Comparison of ENCODE assay signal across 14 cellular contexts in the genomic region with DNA sequence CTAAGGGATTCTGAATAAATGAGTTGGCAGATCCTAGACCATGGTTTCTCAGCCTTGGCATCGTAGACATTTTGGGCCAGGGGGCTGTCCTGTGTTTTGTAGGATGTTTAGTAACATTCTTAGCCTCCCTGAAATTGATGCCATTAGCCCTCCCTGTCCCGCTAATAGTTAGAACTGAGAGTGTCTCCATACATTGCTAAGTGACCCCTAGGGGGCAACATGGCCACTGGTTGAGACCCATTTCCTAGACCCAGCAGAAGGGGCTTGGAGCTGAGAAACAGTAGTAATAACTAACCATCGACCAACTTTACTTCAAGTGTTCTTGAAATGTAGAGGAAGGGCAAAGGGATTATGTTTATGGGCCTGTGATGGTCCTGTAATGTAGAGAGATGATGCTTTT. TPM values are rescaled to one million over a fixed set of nuclear protein-coding genes. Genes with fewer than 3 reads are reported as not detected.
DNase-seq lines count a peak whose midpoint lies in the region; ATAC-seq and TF ChIP-seq lines count a peak whose summit lies in the region.
"Had no signal": no experiment of that assay in that cellular context is flagged by ENCODE, and none has a peak within 500 bp of the region (broad histone marks: within the 10 kb centered on the region; RNA-seq: fewer than 3 reads in every experiment).

No MANE protein-coding gene starts in this region.

- intact Hi-C loops in CD8-positive, alpha-beta T cell (cut with DNase I, micrococcal nuclease) = no loop called here

- peaks cover 25% of the 10 kb centered on the region for H3K36me3 Mint-ChIP-seq in CD8-positive, alpha-beta T cell
- peaks cover 6% of the 10 kb centered on the region for H3K36me3 Mint-ChIP-seq in glutamatergic neuron (ENCODE audit: unreplicated experiment)

- no peak overlapping the region for H2AFZ ChIP-seq in SU-DHL-6 (ENCODE audit: low read depth, low read length, severe bottlenecking)

- H3K4me1 ChIP-seq in CD8-positive, alpha-beta T cell (ENCODE audit: insufficient read depth, low read length) = peaks cover 33% of the 10 kb centered on the region

- H3K9me2 ChIP-seq in SU-DHL-6 (replicated peaks; ENCODE audit: insufficient read depth, low read length) = no peaks in the 10 kb centered on the region

- no peak for DNase-seq in CD8-positive, alpha-beta T cell
- DNase-seq in glutamatergic neuron (peak; percentile 30), hepatic stellate cell (ENCODE audit: low spot score) (no peak), GDM1 (lab: John Stamatoyannopoulos, UW) (no peak), HuH-7.5 (ENCODE audit: low spot score) (no peak)
- DNase-seq: aorta, immature natural killer cell, Kasumi-1, nucleus accumbens, substantia nigra had no signal

- peaks cover 5% of the 10 kb centered on the region for H3K36me3 ChIP-seq in CD8-positive, alpha-beta T cell (ENCODE audit: insufficient read depth, low read length)
- H3K36me3 ChIP-seq in SU-DHL-6 (ENCODE audit: low read length) = no peaks in the 10 kb centered on the region

- H3K9me3 ChIP-seq in CD8-positive, alpha-beta T cell (ENCODE audit: low read length) = no peaks in the 10 kb centered on the region
- H3K9me3 ChIP-seq in SU-DHL-6 (ENCODE audit: insufficient read depth, low read length) = no peaks in the 10 kb centered on the region

- no peak overlapping the region for H3K27ac ChIP-seq in CD8-positive, alpha-beta T cell (ENCODE audit: low read depth, low read length)
- H3K27ac ChIP-seq in SU-DHL-6 (ENCODE audit: low read depth, low read length) = no peak overlapping the region

- POLR2A ChIA-PET in CD8-positive, alpha-beta T cell (lab: Charles Lee) = interaction anchor here (0.9 to 1.3 kb wide), 2 partner anchors 42 to 86 kb away, joined by 3 read pairs; no protein-coding TSS in a partner anchor

- peaks cover 97% of the 10 kb centered on the region for H3K79me2 ChIP-seq in SU-DHL-6 (ENCODE audit: insufficient read depth, low read length)

- no peak overlapping the region for H3K4me3 ChIP-seq in CD8-positive, alpha-beta T cell (ENCODE audit: low read depth, low read length)
- no peak overlapping the region for H3K4me3 ChIP-seq in GM12875 (ENCODE audit: low read depth, low read length)
- H3K4me3 ChIP-seq in SU-DHL-6 (ENCODE audit: insufficient read depth, low read length, poor library complexity, severe bottlenecking) = no peak overlapping the region
- H3K4me3 ChIP-seq: SK-N-MC had no signal

- peak overlapping the region; percentile 66 for H3K27ac Mint-ChIP-seq in CD8-positive, alpha-beta T cell
- H3K27ac Mint-ChIP-seq in glutamatergic neuron (ENCODE audit: unreplicated experiment) = no peak overlapping the region

- TF ChIP-seq CTCF in CD8-positive, alpha-beta T cell (IDR thresholded peaks at IDR 0.05) = no peak
- TF ChIP-seq CTCF in GM12875 (IDR thresholded peaks at IDR 0.05; ENCODE audit: borderline replicate concordance, insufficient read depth, low read depth, low read length) (peak; percentile 31; the same call in 1 of the 2 replicates), SU-DHL-6 (IDR thresholded peaks at IDR 0.05; ENCODE audit: insufficient read depth, low read length, poor library complexity, severe bottlenecking) (peak; percentile 26), glutamatergic neuron (IDR thresholded peaks at IDR 0.05; ENCODE audit: partially characterized antibody, unreplicated experiment) (peak; percentile 53)

- no peaks in the 10 kb centered on the region for H3K27me3 Mint-ChIP-seq in CD8-positive, alpha-beta T cell (ENCODE audit: low read depth)
- H3K27me3 Mint-ChIP-seq in glutamatergic neuron (ENCODE audit: unreplicated experiment) = peaks cover 2% of the 10 kb centered on the region

- H3K4me2 ChIP-seq in SU-DHL-6 (ENCODE audit: low read depth, low read length, poor library complexity, severe bottlenecking) = no peak overlapping the region

- no peaks in the 10 kb centered on the region for H3K27me3 ChIP-seq in CD8-positive, alpha-beta T cell (ENCODE audit: insufficient read depth, low read length)
- H3K27me3 ChIP-seq in SU-DHL-6 (ENCODE audit: low read length) = no peaks in the 10 kb centered on the region

- peaks cover 18% of the 10 kb centered on the region for H4K20me1 ChIP-seq in SU-DHL-6 (ENCODE audit: low read depth, low read length)

- H3K4me1 Mint-ChIP-seq in CD8-positive, alpha-beta T cell (ENCODE audit: low read depth) = peaks cover 78% of the 10 kb centered on the region
- peaks cover 11% of the 10 kb centered on the region for H3K4me1 Mint-ChIP-seq in glutamatergic neuron (ENCODE audit: low read depth, unreplicated experiment)

- H3K4me3 Mint-ChIP-seq in CD8-positive, alpha-beta T cell = no peak overlapping the region
- H3K4me3 Mint-ChIP-seq in glutamatergic neuron (ENCODE audit: unreplicated experiment) = no peak overlapping the region

- peaks cover 13% of the 10 kb centered on the region; the same call in 1 of the 2 replicates for H3F3A ChIP-seq in SU-DHL-6 (ENCODE audit: insufficient read depth)

- no peaks in the 10 kb centered on the region for H3K9me3 Mint-ChIP-seq in CD8-positive, alpha-beta T cell
- H3K9me3 Mint-ChIP-seq in glutamatergic neuron (ENCODE audit: unreplicated experiment) = peaks cover 1% of the 10 kb centered on the region
- H3K9me3 Mint-ChIP-seq: immature natural killer cell had no signal

- CTCF ChIA-PET in CD8-positive, alpha-beta T cell (lab: Charles Lee) = interaction anchor here (1.2 to 1.6 kb wide), 3 partner anchors 9 to 86 kb away, joined by 3 to 4 read pairs (median 4); no protein-coding TSS in a partner anchor

- no peak for ATAC-seq in CD8-positive, alpha-beta T cell
- ATAC-seq in GM19023 (IDR thresholded peaks at IDR 0.05; ENCODE audit: unreplicated experiment) = no peak

- H3K9ac ChIP-seq in SU-DHL-6 (ENCODE audit: low read length) = no peak overlapping the region

RNA-seq across cellular contexts. Expression of a gene that starts 40.8 kb away (rescaled TPM):
- 10 to 100 TPM; 85.3 to 89.5 TPM for total RNA-seq in CD8-positive, alpha-beta T cell
- 46.8 TPM for total RNA-seq in glutamatergic neuron (ENCODE audit: unreplicated experiment)
